In the genomic region with DNA sequence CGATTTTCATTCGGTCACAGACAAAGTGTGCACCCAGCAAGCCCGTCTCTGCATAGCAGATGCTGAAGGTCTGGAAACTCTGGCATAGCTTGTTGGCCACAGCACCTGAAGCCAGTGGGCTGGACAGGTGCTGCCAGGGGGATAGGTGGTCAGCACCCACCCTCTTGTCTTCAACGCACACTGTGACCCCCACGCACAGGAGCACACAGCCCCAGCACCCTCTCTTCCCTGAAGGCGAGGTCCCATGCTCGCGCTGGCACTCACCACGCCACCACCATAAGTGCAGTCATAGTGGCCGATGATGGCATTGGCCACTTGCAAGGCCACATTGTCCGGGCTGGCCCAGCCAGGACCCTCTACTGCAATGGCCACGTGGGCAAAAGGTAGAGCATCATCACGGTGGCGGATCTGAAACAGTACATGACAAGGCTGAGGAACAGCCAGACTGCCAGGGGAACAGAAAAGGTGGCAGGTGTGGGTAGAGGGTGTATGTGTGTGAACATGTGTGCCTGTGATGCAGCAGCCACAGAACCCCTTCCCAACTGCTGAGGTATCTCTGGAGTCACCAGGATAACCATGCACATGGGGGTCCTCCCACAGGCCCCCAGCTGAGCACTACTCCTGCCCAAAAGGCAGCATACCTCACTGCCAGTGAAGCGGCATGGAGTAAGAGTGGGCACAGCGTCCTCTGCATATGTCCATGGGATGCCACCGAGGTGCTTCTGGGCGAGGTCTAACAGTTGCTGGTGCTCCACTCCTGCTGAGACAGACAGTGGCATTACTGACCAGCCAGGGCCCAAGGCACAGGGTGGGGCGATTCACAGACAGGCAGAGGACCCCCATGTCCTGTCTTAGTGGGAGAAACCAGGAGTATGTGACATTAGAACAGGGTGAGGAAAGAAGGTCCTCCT, we compare ENCODE assay signal across 23 cellular contexts. TPM values are rescaled to one million over a fixed set of nuclear protein-coding genes. Genes with fewer than 3 reads are reported as not detected.
DNase-seq lines count a peak whose midpoint lies in the region; ATAC-seq and TF ChIP-seq lines count a peak whose summit lies in the region.
"Had no signal": no experiment of that assay in that cellular context is flagged by ENCODE, and none has a peak within 500 bp of the region (broad histone marks: within the 10 kb centered on the region; RNA-seq: fewer than 3 reads in every experiment).

No MANE protein-coding gene starts in this region.

- POLR2A ChIA-PET in IMR-90 (lab: Charles Lee; ENCODE audit: unreplicated experiment): no interaction called here

- H3K9me1 ChIP-seq in IMR-90 (ENCODE audit: insufficient read depth, low read length): peaks cover 35% of the 10 kb centered on the region

- H3K14ac ChIP-seq in IMR-90 (replicated peaks; ENCODE audit: low read depth, low read length): no peak overlapping the region

- H3K4me1 ChIP-seq in IMR-90 (ENCODE audit: control insufficient read depth, insufficient read depth, low read length): peaks cover 36% of the 10 kb centered on the region
- H3K4me1 ChIP-seq in psoas muscle: peaks cover 67% of the 10 kb centered on the region

- peaks cover 46% of the 10 kb centered on the region for H3K36me3 Mint-ChIP-seq in chondrocyte (ENCODE audit: low read depth)

- H3K27me3 Mint-ChIP-seq in chondrocyte (ENCODE audit: low read depth): no peaks in the 10 kb centered on the region
- H3K27me3 Mint-ChIP-seq: activated CD8-positive, alpha-beta T cell treated with anti-CD3 and anti-CD28 coated beads for 36 hours; brain had no signal

- no peak for TF ChIP-seq POLR2A in IMR-90 (IDR thresholded peaks at IDR 0.05; ENCODE audit: low read depth, low read length)

- intact Hi-C loops in IMR-90 (cut with micrococcal nuclease): no loop called here
- intact Hi-C loops in psoas muscle (cut with DNase I): no loop called here

- H3K18ac ChIP-seq in IMR-90 (ENCODE audit: low read depth, low read length): no peak overlapping the region

- peak overlapping the region; percentile 43; the same call in 1 of the 2 replicates for H2AK5ac ChIP-seq in IMR-90 (ENCODE audit: low read depth, low read length)

- H3K27ac Mint-ChIP-seq in chondrocyte (ENCODE audit: unreplicated experiment): peak overlapping the region; percentile 49
- H3K27ac Mint-ChIP-seq: activated CD8-positive, alpha-beta T cell treated with anti-CD3 and anti-CD28 coated beads for 36 hours; activated naive CD8-positive, alpha-beta T cell treated with anti-CD3 and anti-CD28 coated beads, Interleukin-2, amount 50 U/mL, for 24 hours; CD4-positive, CD25-positive, alpha-beta regulatory T cell; endodermal cell; GM23338; mesothelial cell of epicardium had no signal

- H3K4me1 Mint-ChIP-seq in chondrocyte (ENCODE audit: low read depth): peaks cover 50% of the 10 kb centered on the region

- TF ChIP-seq RAD21 in IMR-90 (IDR thresholded peaks at IDR 0.05; ENCODE audit: low read length): no peak

- TF ChIP-seq CTCF in IMR-90 (conservative IDR thresholded peaks at IDR 0.05; ENCODE audit: low read depth, low read length): no peak
- no peak for TF ChIP-seq CTCF in chondrocyte (IDR thresholded peaks at IDR 0.05)
- TF ChIP-seq CTCF in psoas muscle (IDR thresholded peaks at IDR 0.05): no peak

- no peak overlapping the region for H3K4me3 Mint-ChIP-seq in chondrocyte (ENCODE audit: unreplicated experiment)
- H3K4me3 Mint-ChIP-seq: activated CD8-positive, alpha-beta T cell treated with anti-CD3 and anti-CD28 coated beads for 36 hours; activated naive CD8-positive, alpha-beta T cell treated with anti-CD3 and anti-CD28 coated beads, Interleukin-2, amount 50 U/mL, for 24 hours; brain; CD4-positive, CD25-positive, alpha-beta regulatory T cell; endodermal cell; GM23338; mesothelial cell of epicardium; naive thymus-derived CD8-positive, alpha-beta T cell had no signal

- no peak overlapping the region for H2BK20ac ChIP-seq in IMR-90 (ENCODE audit: low read depth, low read length)

- no peak overlapping the region for H2AFZ ChIP-seq in IMR-90 (replicated peaks; ENCODE audit: low read length, poor library complexity)
- H2AFZ ChIP-seq: GM23338 had no signal

- H3K4ac ChIP-seq in IMR-90 (ENCODE audit: low read depth, low read length): peak overlapping the region; percentile 48; the same call in 1 of the 2 replicates

- no peaks in the 10 kb centered on the region for H3K9me3 Mint-ChIP-seq in chondrocyte (ENCODE audit: low read depth)
- H3K9me3 Mint-ChIP-seq: activated CD8-positive, alpha-beta T cell treated with anti-CD3 and anti-CD28 coated beads for 36 hours; activated naive CD8-positive, alpha-beta T cell treated with anti-CD3 and anti-CD28 coated beads, Interleukin-2, amount 50 U/mL, for 24 hours; brain; CD4-positive, CD25-positive, alpha-beta regulatory T cell; endodermal cell; GM23338; mesothelial cell of epicardium; naive thymus-derived CD8-positive, alpha-beta T cell had no signal

- H4K91ac ChIP-seq in IMR-90 (ENCODE audit: insufficient read depth, low read depth, low read length): no peak overlapping the region

- no TSS peak for BruUV-seq in IMR-90 (replicated peaks; lab: Mats Ljungman, UMichigan)

- no peak overlapping the region for H3K4me2 ChIP-seq in IMR-90 (ENCODE audit: low read depth, low read length)
- H3K4me2 ChIP-seq: GM23338 had no signal

- H3K27me3 ChIP-seq in IMR-90 (ENCODE audit: control insufficient read depth, insufficient read depth, low read length) (no peaks in the 10 kb centered on the region), psoas muscle (ENCODE audit: insufficient read depth in 3 of 3, low read length in 2 of 3) (no peaks in the 10 kb centered on the region)

- no peak overlapping the region for H2BK15ac ChIP-seq in IMR-90 (ENCODE audit: low read depth, low read length)

- peaks cover 20 to 78% of the 10 kb centered on the region in 2 experiments; a peak in 3 of 4 replicates for H3K79me1 ChIP-seq in IMR-90 (ENCODE audit: low read depth in 1 of 2, low read length in 2 of 2)

- H4K5ac ChIP-seq in IMR-90 (ENCODE audit: low read depth, low read length): no peak overlapping the region

- 97% methylated on average over 14 of the region's 19 CpGs; no CpG with 5 or more reads in 1 of the 2 experiments for WGBS in IMR-90 (ENCODE audit: extremely low coverage in 2 of 2, insufficient read length in 1 of 2), 2 experiments
- 84 to 92% (median 88%) methylated on average over 19 of the region's 19 CpGs for WGBS in psoas muscle, 3 donors

- H3K23ac ChIP-seq in IMR-90 (ENCODE audit: low read depth, low read length): no peak overlapping the region

- H3K27ac ChIP-seq in IMR-90 (ENCODE audit: insufficient read depth, low read length) (no peak overlapping the region), psoas muscle (peak overlapping the region; percentile 94)

- no peak overlapping the region for H4K8ac ChIP-seq in IMR-90 (ENCODE audit: low read depth in 2 of 2, low read length in 2 of 2)

- peaks cover 26% of the 10 kb centered on the region for H4K20me1 ChIP-seq in IMR-90 (ENCODE audit: insufficient read depth, low read length)

- no peak overlapping the region for H2BK5ac ChIP-seq in IMR-90 (ENCODE audit: low read depth, low read length, poor library complexity, severe bottlenecking)

- H3K4me3 ChIP-seq in IMR-90 (ENCODE audit: insufficient read depth, low read depth, low read length) (no peak overlapping the region), psoas muscle (peak overlapping the region; percentile 25)
- H3K4me3 ChIP-seq: GM23338 had no signal

- H2AK9ac ChIP-seq in IMR-90 (replicated peaks; ENCODE audit: low read depth, low read length, poor library complexity): no peak overlapping the region

- dilution Hi-C loops in IMR-90 (cut with HindIII; ENCODE audit: low sequenced_read_pairs, unreplicated experiment): no loop called here

- H3K9me3 ChIP-seq in IMR-90 (ENCODE audit: control insufficient read depth, insufficient read depth, low read length) (no peaks in the 10 kb centered on the region), psoas muscle (no peaks in the 10 kb centered on the region)

- H3K36me3 ChIP-seq in IMR-90 (ENCODE audit: control insufficient read depth, insufficient read depth, low read length) (peaks cover 75% of the 10 kb centered on the region), psoas muscle (ENCODE audit: insufficient read depth in 1 of 2, low read depth in 1 of 2) (peaks cover 31 to 75% of the 10 kb centered on the region in 2 donors)

- in situ Hi-C loops in IMR-90 (cut with MboI; ENCODE audit: low sequenced_read_pairs): no loop called here

- CTCF ChIA-PET in IMR-90 (lab: Yijun Ruan, JAX): interaction anchor here (1.3 kb wide), 1 partner anchor 68 kb away, joined by 3 read pairs; no protein-coding TSS in a partner anchor

- DNase-seq in IMR-90 (no peak), chondrocyte (ENCODE audit: low spot score) (no peak), psoas muscle (no peak), NCI-H2081 treated with DMSO at 0.1 percent for 48 hours (lab: John Stamatoyannopoulos, UW) (no peak)
- DNase-seq: activated CD8-positive, alpha-beta T cell treated with anti-CD3 and anti-CD28 coated beads for 36 hours; activated gamma-delta T cell; activated naive CD8-positive, alpha-beta T cell treated with anti-CD3 and anti-CD28 coated beads, Interleukin-2, amount 50 U/mL, for 24 hours; CD4-positive, CD25-positive, alpha-beta regulatory T cell; cortex of kidney; endodermal cell; left colon; naive thymus-derived CD8-positive, alpha-beta T cell; NCI-H1105; NCI-H2029; SIG-M5; stimulated activated CD4-positive, alpha-beta T cell treated with anti-CD3 and anti-CD28 coated beads, Interleukin-1b, Interleukin-23, amount 100 ng/mL, for 48 hours had no signal

- H3K56ac ChIP-seq in IMR-90 (ENCODE audit: extremely low read depth, insufficient read depth, low read length): no peak overlapping the region

- H2BK120ac ChIP-seq in IMR-90 (ENCODE audit: low read depth, low read length): no peak overlapping the region

- H3K9ac ChIP-seq in IMR-90 (ENCODE audit: low read depth, low read length): no peak overlapping the region

- no peak for ATAC-seq in IMR-90 (ENCODE audit: low read depth)
- peak in 1 of 4 donors; percentile 4 for ATAC-seq in psoas muscle
- no peak for ATAC-seq in GM21381 (IDR thresholded peaks at IDR 0.05; ENCODE audit: unreplicated experiment)
- no peak for ATAC-seq in HG03342 (IDR thresholded peaks at IDR 0.05; ENCODE audit: unreplicated experiment)
- ATAC-seq: activated CD4-positive, CD25-positive, alpha-beta regulatory T cell treated with anti-CD3 and anti-CD28 coated beads, Interleukin-2, amount 50 U/mL, for 24 hours; activated CD8-positive, alpha-beta T cell treated with anti-CD3 and anti-CD28 coated beads for 36 hours; activated naive CD8-positive, alpha-beta T cell treated with anti-CD3 and anti-CD28 coated beads, Interleukin-2, amount 50 U/mL, for 24 hours; GM23338; left colon; naive thymus-derived CD8-positive, alpha-beta T cell had no signal

RNA-seq across cellular contexts. Expression of a gene that starts 5.8 kb away (rescaled TPM):
- total RNA-seq in IMR-90 (2012; rRNA removed) (3.1 and 4.1 TPM in 2 replicates), chondrocyte (15.9 to 36.6 TPM (median 36.5 TPM) in 3 replicates), psoas muscle (10 to 100 TPM in 1 of 4 donors, 1 to 10 TPM in 3; 5.1 to 22.2 (median 5.8) TPM)
- polyA plus RNA-seq in IMR-90 (2012; rRNA removed) (20.3 and 23.2 TPM in 2 replicates), psoas muscle (1 to 10 TPM; 1.6 to 3.5 (median 2.7) TPM)
- polyA plus RNA-seq in IMR-90 (2012; cell fraction: cytosol; rRNA removed): 13.6 and 14.6 TPM in 2 replicates
- polyA plus RNA-seq in IMR-90 (2012; cell fraction: nucleus; rRNA removed; ENCODE audit: low replicate concordance): 308 and 435 TPM in 2 replicates
- polyA plus RNA-seq: CD4-positive, CD25-positive, alpha-beta regulatory T cell had no signal

RNA-seq across cellular contexts. Expression of a gene that starts 8.5 kb away (rescaled TPM):
- total RNA-seq in IMR-90 (2012; rRNA removed) (952 and 1,365 TPM in 2 replicates), chondrocyte (223 to 258 TPM (median 233 TPM) in 3 replicates), psoas muscle (100 to 1,000 TPM; 466 to 704 (median 587) TPM)
- polyA plus RNA-seq in IMR-90 (2012; rRNA removed) (410 and 474 TPM in 2 replicates), psoas muscle (100 to 1,000 TPM; 499 to 719 (median 685) TPM)
- polyA plus RNA-seq in IMR-90 (2012; cell fraction: cytosol; rRNA removed): 589 and 721 TPM in 2 replicates
- polyA plus RNA-seq in IMR-90 (2012; cell fraction: nucleus; rRNA removed; ENCODE audit: low replicate concordance): 253 and 529 TPM in 2 replicates

RNA-seq across cellular contexts. Expression of a gene that starts 20.6 kb away (rescaled TPM):
- not detected in 2 replicates for total RNA-seq in IMR-90 (2012; rRNA removed)
- polyA plus RNA-seq in IMR-90 (2012; rRNA removed): 0.15 TPM in 1 of 2 replicates, not detected in the other
- polyA plus RNA-seq in IMR-90 (2012; cell fraction: cytosol; rRNA removed): not detected in 2 replicates
- polyA plus RNA-seq in IMR-90 (2012; cell fraction: nucleus; rRNA removed; ENCODE audit: low replicate concordance): 0.63 and 1.1 TPM in 2 replicates
- total RNA-seq in chondrocyte: 0.70 TPM in 1 of 3 replicates, not detected in the others
- total RNA-seq in psoas muscle: not detected
- not detected for polyA plus RNA-seq in psoas muscle
- total RNA-seq: CD4-positive, CD25-positive, alpha-beta regulatory T cell; GM23338; mesothelial cell of epicardium; naive thymus-derived CD8-positive, alpha-beta T cell; temporal lobe had no signal
- polyA plus RNA-seq: CD4-positive, CD25-positive, alpha-beta regulatory T cell; GM23338; naive thymus-derived CD8-positive, alpha-beta T cell had no signal

RNA-seq across cellular contexts. Expression of a gene that starts 34.3 kb away (rescaled TPM):
- total RNA-seq in IMR-90 (2012; rRNA removed): 11.7 and 11.8 TPM in 2 replicates
- polyA plus RNA-seq in IMR-90 (2012; rRNA removed): 31.4 and 34.3 TPM in 2 replicates
- polyA plus RNA-seq in IMR-90 (2012; cell fraction: cytosol; rRNA removed): 12.8 and 16.9 TPM in 2 replicates
- 352 and 485 TPM in 2 replicates for polyA plus RNA-seq in IMR-90 (2012; cell fraction: nucleus; rRNA removed; ENCODE audit: low replicate concordance)
- 66.8 to 70.5 TPM (median 69.3 TPM) in 3 replicates for total RNA-seq in chondrocyte
- 10 to 100 TPM in 1 of 4 donors, 1 to 10 TPM in 3; 5.6 to 13.0 (median 6.6) TPM for total RNA-seq in psoas muscle
- 10 to 100 TPM in 1 of 3 donors, 1 to 10 TPM in 2; 4.5 to 10.5 (median 6.0) TPM for polyA plus RNA-seq in psoas muscle

RNA-seq across cellular contexts. Expression of a gene that starts 37.4 kb away (rescaled TPM):
- total RNA-seq in IMR-90 (2012; rRNA removed) (0.54 and 0.56 TPM in 2 replicates), chondrocyte (1.6 to 3.4 TPM (median 3.3 TPM) in 3 replicates), psoas muscle (under 1 TPM in 1 of 4 donors, not detected in 3; 0.32 TPM)
- polyA plus RNA-seq in IMR-90 (2012; rRNA removed) (2.3 and 2.7 TPM in 2 replicates), psoas muscle (under 1 TPM in 2 of 3 donors, not detected in 1; 0.12 to 0.17 TPM)
- polyA plus RNA-seq in IMR-90 (2012; cell fraction: cytosol; rRNA removed): 0.56 and 1.4 TPM in 2 replicates
- 19.4 and 40.3 TPM in 2 replicates for polyA plus RNA-seq in IMR-90 (2012; cell fraction: nucleus; rRNA removed; ENCODE audit: low replicate concordance)
- total RNA-seq: activated CD8-positive, alpha-beta T cell treated with anti-CD3 and anti-CD28 coated beads for 36 hours; CD4-positive, CD25-positive, alpha-beta regulatory T cell; endodermal cell; left colon; temporal lobe had no signal
- polyA plus RNA-seq: CD4-positive, CD25-positive, alpha-beta regulatory T cell; GM23338; naive thymus-derived CD8-positive, alpha-beta T cell had no signal
